Comparison of ENCODE assay signal across 1 cellular context in the genomic region with DNA sequence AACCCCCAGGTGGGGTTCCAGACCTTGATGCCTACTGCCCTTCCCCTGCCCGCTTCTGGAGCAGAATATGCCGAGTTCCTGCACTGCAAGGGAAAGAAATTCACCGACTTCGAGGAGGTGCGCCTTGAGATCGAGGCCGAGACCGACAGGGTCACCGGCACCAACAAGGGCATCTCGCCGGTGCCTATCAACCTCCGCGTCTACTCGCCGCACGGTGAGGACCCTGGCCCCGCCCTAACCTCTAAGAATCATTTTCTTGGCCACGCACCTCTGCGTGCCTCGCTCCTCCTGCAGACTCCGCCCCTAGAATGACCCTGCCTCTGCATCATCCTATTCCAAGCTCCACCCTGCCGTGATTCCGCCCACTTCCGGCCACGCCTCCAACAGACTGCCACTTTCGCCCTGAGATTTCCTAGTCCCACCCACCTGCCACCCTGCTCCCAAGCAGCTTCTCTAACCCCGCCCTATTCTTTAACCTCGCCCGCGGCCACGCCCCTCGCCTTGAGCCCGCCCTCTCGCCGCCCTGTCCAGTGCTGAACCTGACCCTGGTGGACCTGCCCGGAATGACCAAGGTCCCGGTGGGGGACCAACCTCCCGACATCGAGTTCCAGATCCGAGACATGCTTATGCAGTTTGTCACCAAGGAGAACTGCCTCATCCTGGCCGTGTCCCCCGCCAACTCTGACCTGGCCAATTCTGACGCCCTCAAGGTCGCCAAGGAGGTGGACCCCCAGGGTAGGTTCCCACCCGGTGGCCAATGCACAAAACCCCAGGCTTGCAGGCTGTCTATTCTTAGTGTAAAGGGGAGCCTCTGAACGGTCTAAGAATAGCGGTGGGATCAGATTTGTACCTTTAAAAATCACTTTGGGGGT.
TF ChIP-seq lines count a peak whose summit lies in the region.

No MANE protein-coding gene starts in this region.

TF ChIP-seq in K562, 482 proteins besides CTCF, POLR2A, EP300 and RAD21 (continued from another document and continues in another):
- TF ChIP-seq SPI1 (IDR thresholded peaks at IDR 0.05; ENCODE audit: borderline replicate concordance, low read depth, low read length) (peak; percentile 70), FOXK1 (CRISPR knock-in tag; IDR thresholded peaks at IDR 0.05; ENCODE audit: borderline replicate concordance) (no peak), ZNF174 (CRISPR knock-in tag; IDR thresholded peaks at IDR 0.05) (no peak), C11orf30 (IDR thresholded peaks at IDR 0.05; ENCODE audit: low read depth) (no peak), HMG20A (CRISPR knock-in tag; conservative IDR thresholded peaks at IDR 0.05) (no peak), MAFF (IDR thresholded peaks at IDR 0.05; ENCODE audit: low read length) (no peak), SOX6 (IDR thresholded peaks at IDR 0.05) (no peak), PTRF (tag; IDR thresholded peaks at IDR 0.05) (no peak), ZNF133 (CRISPR knock-in tag; IDR thresholded peaks at IDR 0.05) (no peak), RBM39 (optimal IDR thresholded peaks at IDR 0.05; ENCODE audit: low read depth, low read length) (no peak), ZSCAN29 (IDR thresholded peaks at IDR 0.05) (no peak), PHF21A (IDR thresholded peaks at IDR 0.05; ENCODE audit: borderline replicate concordance, low read depth) (no peak), MYBL2 (IDR thresholded peaks at IDR 0.05; ENCODE audit: low read depth) (no peak), MYBL2 (CRISPR knock-in tag; IDR thresholded peaks at IDR 0.05; ENCODE audit: borderline replicate concordance) (no peak), YY1 (IDR thresholded peaks at IDR 0.05; ENCODE audit: borderline replicate concordance in 1 of 3, control insufficient read depth in 1 of 3, extremely low read depth in 1 of 3, insufficient read depth in 3 of 3, insufficient read length in 1 of 3, insufficient replicate concordance in 2 of 3, low read depth in 1 of 3, low read length in 2 of 3) (peak in 1 of 3 experiments; percentile 72), ZNF75A (CRISPR knock-in tag; IDR thresholded peaks at IDR 0.05) (no peak), KAT8 (IDR thresholded peaks at IDR 0.05; ENCODE audit: low read depth) (no peak), MEIS2 (IDR thresholded peaks at IDR 0.05; ENCODE audit: partially characterized antibody) (no peak), STAG1 (CRISPR knock-in tag; IDR thresholded peaks at IDR 0.05; ENCODE audit: borderline replicate concordance) (no peak), ZNF444 (CRISPR knock-in tag; IDR thresholded peaks at IDR 0.05) (no peak), RBM34 (IDR thresholded peaks at IDR 0.05; ENCODE audit: borderline replicate concordance, insufficient read depth, low read length) (no peak), TRIM24 (IDR thresholded peaks at IDR 0.05) (no peak), TOE1 (IDR thresholded peaks at IDR 0.05; ENCODE audit: borderline replicate concordance) (no peak), TOE1 (CRISPR knock-in tag; IDR thresholded peaks at IDR 0.05; ENCODE audit: borderline replicate concordance, low read depth) (no peak), MXI1 (IDR thresholded peaks at IDR 0.05; ENCODE audit: low read depth, low read length) (peak; percentile 63; the same call in 1 of the 2 replicates), RBM22 (IDR thresholded peaks at IDR 0.05; ENCODE audit: low read depth, low read length, poor library complexity, severe bottlenecking) (no peak), POLR3G (IDR thresholded peaks at IDR 0.05; ENCODE audit: extremely low read depth, insufficient read length, insufficient replicate concordance) (no peak), EHMT2 (IDR thresholded peaks at IDR 0.05) (peak; percentile 100)
- TF ChIP-seq, protein P1, sequence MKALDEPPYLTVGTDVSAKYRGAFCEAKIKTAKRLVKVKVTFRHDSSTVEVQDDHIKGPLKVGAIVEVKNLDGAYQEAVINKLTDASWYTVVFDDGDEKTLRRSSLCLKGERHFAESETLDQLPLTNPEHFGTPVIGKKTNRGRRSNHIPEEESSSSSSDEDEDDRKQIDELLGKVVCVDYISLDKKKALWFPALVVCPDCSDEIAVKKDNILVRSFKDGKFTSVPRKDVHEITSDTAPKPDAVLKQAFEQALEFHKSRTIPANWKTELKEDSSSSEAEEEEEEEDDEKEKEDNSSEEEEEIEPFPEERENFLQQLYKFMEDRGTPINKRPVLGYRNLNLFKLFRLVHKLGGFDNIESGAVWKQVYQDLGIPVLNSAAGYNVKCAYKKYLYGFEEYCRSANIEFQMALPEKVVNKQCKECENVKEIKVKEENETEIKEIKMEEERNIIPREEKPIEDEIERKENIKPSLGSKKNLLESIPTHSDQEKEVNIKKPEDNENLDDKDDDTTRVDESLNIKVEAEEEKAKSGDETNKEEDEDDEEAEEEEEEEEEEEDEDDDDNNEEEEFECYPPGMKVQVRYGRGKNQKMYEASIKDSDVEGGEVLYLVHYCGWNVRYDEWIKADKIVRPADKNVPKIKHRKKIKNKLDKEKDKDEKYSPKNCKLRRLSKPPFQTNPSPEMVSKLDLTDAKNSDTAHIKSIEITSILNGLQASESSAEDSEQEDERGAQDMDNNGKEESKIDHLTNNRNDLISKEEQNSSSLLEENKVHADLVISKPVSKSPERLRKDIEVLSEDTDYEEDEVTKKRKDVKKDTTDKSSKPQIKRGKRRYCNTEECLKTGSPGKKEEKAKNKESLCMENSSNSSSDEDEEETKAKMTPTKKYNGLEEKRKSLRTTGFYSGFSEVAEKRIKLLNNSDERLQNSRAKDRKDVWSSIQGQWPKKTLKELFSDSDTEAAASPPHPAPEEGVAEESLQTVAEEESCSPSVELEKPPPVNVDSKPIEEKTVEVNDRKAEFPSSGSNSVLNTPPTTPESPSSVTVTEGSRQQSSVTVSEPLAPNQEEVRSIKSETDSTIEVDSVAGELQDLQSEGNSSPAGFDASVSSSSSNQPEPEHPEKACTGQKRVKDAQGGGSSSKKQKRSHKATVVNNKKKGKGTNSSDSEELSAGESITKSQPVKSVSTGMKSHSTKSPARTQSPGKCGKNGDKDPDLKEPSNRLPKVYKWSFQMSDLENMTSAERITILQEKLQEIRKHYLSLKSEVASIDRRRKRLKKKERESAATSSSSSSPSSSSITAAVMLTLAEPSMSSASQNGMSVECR (CRISPR knock-in tag; IDR thresholded peaks at IDR 0.05), result no peak
- TF ChIP-seq, protein P2, sequence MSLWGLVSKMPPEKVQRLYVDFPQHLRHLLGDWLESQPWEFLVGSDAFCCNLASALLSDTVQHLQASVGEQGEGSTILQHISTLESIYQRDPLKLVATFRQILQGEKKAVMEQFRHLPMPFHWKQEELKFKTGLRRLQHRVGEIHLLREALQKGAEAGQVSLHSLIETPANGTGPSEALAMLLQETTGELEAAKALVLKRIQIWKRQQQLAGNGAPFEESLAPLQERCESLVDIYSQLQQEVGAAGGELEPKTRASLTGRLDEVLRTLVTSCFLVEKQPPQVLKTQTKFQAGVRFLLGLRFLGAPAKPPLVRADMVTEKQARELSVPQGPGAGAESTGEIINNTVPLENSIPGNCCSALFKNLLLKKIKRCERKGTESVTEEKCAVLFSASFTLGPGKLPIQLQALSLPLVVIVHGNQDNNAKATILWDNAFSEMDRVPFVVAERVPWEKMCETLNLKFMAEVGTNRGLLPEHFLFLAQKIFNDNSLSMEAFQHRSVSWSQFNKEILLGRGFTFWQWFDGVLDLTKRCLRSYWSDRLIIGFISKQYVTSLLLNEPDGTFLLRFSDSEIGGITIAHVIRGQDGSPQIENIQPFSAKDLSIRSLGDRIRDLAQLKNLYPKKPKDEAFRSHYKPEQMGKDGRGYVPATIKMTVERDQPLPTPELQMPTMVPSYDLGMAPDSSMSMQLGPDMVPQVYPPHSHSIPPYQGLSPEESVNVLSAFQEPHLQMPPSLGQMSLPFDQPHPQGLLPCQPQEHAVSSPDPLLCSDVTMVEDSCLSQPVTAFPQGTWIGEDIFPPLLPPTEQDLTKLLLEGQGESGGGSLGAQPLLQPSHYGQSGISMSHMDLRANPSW (CRISPR knock-in tag; IDR thresholded peaks at IDR 0.05), result peak; percentile 86
- TF ChIP-seq, protein P3, sequence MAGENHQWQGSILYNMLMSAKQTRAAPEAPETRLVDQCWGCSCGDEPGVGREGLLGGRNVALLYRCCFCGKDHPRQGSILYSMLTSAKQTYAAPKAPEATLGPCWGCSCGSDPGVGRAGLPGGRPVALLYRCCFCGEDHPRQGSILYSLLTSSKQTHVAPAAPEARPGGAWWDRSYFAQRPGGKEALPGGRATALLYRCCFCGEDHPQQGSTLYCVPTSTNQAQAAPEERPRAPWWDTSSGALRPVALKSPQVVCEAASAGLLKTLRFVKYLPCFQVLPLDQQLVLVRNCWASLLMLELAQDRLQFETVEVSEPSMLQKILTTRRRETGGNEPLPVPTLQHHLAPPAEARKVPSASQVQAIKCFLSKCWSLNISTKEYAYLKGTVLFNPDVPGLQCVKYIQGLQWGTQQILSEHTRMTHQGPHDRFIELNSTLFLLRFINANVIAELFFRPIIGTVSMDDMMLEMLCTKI (IDR thresholded peaks at IDR 0.05; ENCODE audit: partially characterized antibody), result no peak
- TF ChIP-seq, protein P4, sequence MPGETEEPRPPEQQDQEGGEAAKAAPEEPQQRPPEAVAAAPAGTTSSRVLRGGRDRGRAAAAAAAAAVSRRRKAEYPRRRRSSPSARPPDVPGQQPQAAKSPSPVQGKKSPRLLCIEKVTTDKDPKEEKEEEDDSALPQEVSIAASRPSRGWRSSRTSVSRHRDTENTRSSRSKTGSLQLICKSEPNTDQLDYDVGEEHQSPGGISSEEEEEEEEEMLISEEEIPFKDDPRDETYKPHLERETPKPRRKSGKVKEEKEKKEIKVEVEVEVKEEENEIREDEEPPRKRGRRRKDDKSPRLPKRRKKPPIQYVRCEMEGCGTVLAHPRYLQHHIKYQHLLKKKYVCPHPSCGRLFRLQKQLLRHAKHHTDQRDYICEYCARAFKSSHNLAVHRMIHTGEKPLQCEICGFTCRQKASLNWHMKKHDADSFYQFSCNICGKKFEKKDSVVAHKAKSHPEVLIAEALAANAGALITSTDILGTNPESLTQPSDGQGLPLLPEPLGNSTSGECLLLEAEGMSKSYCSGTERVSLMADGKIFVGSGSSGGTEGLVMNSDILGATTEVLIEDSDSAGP (CRISPR knock-in tag; IDR thresholded peaks at IDR 0.05), result no peak
- TF ChIP-seq, protein P5, sequence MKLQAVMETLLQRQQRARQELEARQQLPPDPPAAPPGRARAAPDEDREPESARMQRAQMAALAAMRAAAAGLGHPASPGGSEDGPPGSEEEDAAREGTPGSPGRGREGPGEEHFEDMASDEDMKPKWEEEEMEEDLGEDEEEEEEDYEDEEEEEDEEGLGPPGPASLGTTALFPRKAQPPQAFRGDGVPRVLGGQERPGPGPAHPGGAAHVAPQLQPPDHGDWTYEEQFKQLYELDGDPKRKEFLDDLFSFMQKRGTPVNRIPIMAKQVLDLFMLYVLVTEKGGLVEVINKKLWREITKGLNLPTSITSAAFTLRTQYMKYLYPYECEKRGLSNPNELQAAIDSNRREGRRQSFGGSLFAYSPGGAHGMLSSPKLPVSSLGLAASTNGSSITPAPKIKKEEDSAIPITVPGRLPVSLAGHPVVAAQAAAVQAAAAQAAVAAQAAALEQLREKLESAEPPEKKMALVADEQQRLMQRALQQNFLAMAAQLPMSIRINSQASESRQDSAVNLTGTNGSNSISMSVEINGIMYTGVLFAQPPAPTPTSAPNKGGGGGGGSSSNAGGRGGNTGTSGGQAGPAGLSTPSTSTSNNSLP (IDR thresholded peaks at IDR 0.05; ENCODE audit: borderline replicate concordance, low read depth, low read length), result peak; percentile 69; the same call in 1 of the 2 replicates
- TF ChIP-seq, protein P6, sequence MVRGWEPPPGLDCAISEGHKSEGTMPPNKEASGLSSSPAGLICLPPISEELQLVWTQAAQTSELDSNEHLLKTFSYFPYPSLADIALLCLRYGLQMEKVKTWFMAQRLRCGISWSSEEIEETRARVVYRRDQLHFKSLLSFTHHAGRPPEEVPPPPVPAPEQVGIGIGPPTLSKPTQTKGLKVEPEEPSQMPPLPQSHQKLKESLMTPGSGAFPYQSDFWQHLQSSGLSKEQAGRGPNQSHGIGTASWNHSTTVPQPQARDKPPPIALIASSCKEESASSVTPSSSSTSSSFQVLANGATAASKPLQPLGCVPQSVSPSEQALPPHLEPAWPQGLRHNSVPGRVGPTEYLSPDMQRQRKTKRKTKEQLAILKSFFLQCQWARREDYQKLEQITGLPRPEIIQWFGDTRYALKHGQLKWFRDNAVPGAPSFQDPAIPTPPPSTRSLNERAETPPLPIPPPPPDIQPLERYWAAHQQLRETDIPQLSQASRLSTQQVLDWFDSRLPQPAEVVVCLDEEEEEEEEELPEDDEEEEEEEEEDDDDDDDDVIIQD (CRISPR knock-in tag; IDR thresholded peaks at IDR 0.05), result no peak
- TF ChIP-seq, protein P7, sequence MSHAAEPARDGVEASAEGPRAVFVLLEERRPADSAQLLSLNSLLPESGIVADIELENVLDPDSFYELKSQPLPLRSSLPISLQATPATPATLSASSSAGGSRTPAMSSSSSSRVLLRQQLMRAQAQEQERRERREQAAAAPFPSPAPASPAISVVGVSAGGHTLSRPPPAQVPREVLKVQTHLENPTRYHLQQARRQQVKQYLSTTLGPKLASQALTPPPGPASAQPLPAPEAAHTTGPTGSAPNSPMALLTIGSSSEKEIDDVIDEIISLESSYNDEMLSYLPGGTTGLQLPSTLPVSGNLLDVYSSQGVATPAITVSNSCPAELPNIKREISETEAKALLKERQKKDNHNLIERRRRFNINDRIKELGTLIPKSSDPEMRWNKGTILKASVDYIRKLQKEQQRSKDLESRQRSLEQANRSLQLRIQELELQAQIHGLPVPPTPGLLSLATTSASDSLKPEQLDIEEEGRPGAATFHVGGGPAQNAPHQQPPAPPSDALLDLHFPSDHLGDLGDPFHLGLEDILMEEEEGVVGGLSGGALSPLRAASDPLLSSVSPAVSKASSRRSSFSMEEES (CRISPR knock-in tag; IDR thresholded peaks at IDR 0.05), result no peak
- TF ChIP-seq, protein P8, sequence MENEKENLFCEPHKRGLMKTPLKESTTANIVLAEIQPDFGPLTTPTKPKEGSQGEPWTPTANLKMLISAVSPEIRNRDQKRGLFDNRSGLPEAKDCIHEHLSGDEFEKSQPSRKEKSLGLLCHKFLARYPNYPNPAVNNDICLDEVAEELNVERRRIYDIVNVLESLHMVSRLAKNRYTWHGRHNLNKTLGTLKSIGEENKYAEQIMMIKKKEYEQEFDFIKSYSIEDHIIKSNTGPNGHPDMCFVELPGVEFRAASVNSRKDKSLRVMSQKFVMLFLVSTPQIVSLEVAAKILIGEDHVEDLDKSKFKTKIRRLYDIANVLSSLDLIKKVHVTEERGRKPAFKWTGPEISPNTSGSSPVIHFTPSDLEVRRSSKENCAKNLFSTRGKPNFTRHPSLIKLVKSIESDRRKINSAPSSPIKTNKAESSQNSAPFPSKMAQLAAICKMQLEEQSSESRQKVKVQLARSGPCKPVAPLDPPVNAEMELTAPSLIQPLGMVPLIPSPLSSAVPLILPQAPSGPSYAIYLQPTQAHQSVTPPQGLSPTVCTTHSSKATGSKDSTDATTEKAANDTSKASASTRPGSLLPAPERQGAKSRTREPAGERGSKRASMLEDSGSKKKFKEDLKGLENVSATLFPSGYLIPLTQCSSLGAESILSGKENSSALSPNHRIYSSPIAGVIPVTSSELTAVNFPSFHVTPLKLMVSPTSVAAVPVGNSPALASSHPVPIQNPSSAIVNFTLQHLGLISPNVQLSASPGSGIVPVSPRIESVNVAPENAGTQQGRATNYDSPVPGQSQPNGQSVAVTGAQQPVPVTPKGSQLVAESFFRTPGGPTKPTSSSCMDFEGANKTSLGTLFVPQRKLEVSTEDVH (IDR thresholded peaks at IDR 0.05; ENCODE audit: low read depth, partially characterized antibody), result no peak
- TF ChIP-seq, protein P9, sequence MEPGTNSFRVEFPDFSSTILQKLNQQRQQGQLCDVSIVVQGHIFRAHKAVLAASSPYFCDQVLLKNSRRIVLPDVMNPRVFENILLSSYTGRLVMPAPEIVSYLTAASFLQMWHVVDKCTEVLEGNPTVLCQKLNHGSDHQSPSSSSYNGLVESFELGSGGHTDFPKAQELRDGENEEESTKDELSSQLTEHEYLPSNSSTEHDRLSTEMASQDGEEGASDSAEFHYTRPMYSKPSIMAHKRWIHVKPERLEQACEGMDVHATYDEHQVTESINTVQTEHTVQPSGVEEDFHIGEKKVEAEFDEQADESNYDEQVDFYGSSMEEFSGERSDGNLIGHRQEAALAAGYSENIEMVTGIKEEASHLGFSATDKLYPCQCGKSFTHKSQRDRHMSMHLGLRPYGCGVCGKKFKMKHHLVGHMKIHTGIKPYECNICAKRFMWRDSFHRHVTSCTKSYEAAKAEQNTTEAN (CRISPR knock-in tag; IDR thresholded peaks at IDR 0.05), result no peak
